ENCODE assay signal across 28 cellular contexts in the genomic region with DNA sequence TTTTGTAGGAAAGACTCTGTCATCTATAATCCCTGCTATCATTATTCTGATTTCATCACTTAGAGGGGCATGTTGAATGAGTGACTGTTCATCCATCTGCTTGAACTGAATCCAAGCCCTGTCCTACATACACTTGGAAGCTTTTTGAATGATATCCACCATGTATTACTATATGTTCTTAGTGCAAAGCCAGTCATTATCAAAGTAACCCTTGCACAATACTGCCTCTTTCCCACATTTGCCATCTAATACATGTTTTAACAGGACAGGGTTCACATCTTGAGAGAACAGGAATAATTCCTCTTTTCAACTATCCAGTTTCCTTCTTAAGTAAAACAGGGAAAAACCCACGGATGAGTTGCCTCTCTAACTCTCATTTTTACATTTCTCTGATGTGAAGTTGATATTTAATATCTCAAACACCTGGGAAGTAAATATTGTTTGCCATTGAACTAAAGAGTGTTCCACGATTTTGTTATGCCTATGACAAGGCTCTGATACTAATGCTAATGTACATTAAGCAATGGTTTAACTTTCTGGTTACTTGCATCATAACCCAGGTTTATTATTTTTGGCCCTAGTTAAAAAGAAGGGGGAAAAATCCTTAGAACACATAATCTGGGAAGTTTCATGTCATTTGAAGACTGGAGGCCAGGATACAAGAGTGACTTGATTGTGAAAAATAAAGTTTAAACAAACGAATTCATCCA.
DNase-seq lines count a peak whose midpoint lies in the region; ATAC-seq and TF ChIP-seq lines count a peak whose summit lies in the region.
"Had no signal": no experiment of that assay in that cellular context is flagged by ENCODE, and none has a peak within 500 bp of the region (broad histone marks: within the 10 kb centered on the region; RNA-seq: fewer than 3 reads in every experiment).

No MANE protein-coding gene starts in this region.

- H3K9ac ChIP-seq in fibroblast of lung (ENCODE audit: insufficient read depth, low read length), result no peak overlapping the region

- no peaks in the 10 kb centered on the region for H3K36me3 Mint-ChIP-seq in natural killer cell
- H3K36me3 Mint-ChIP-seq in stimulated activated naive B cell treated with anti-CD40 and anti-IgM and Interleukin-4, amounts not matched to agents 10 μg/mL and 1 μg/mL and 100 μg/mL, for 72 hours, result peaks cover 0 to 3% of the 10 kb centered on the region in 2 donors
- H3K36me3 Mint-ChIP-seq: immature natural killer cell; mesothelial cell of epicardium; natural killer cell treated with Interleukin-12 subunit alpha and Interleukin-12 subunit beta and Interleukin-15 and Interleukin-18, amount 100 ng/mL, for 72 hours had no signal

- no peak overlapping the region for H3K4me2 ChIP-seq in fibroblast of lung (ENCODE audit: extremely low read depth, insufficient read depth, low read length)
- H3K4me2 ChIP-seq: hepatocyte had no signal

- H3K27ac ChIP-seq in fibroblast of lung (ENCODE audit: insufficient read depth, low read length), result no peak overlapping the region
- H3K27ac ChIP-seq in heart left ventricle, result peak overlapping the region in 1 of 12 donors; percentile 59
- H3K27ac ChIP-seq: hepatocyte, left ventricle myocardium inferior, thyroid gland had no signal

- intact Hi-C loops in natural killer cell (cut with micrococcal nuclease) (no loop called here), heart left ventricle (cut with DNase I) (no loop called here)

- no peaks in the 10 kb centered on the region for H3K79me2 ChIP-seq in fibroblast of lung (ENCODE audit: control insufficient read depth, insufficient read depth, low read length)
- H3K79me2 ChIP-seq: hepatocyte had no signal

- peak; percentile 18 for DNase-seq in EH (ENCODE audit: low read depth)
- peak; percentile 91 for DNase-seq in amniotic epithelial cell (ENCODE audit: low read depth)
- peak; percentile 51 to 89 for DNase-seq in fibroblast of lung (ENCODE audit: low read depth in 2 of 2)
- peak; percentile 51 for DNase-seq in renal cortical epithelial cell (ENCODE audit: low read depth)
- DNase-seq in natural killer cell, result no peak
- no peak for DNase-seq in stimulated activated naive B cell treated with anti-CD40 and anti-IgM and Interleukin-4, amounts not matched to agents 10 μg/mL and 1 μg/mL and 100 μg/mL, for 72 hours
- DNase-seq in heart left ventricle, result no peak
- DNase-seq: activated CD8-positive, alpha-beta memory T cell treated with anti-CD3 and anti-CD28 coated beads for 24 hours; activated naive CD4-positive, alpha-beta T cell treated with Interleukin-2 at 50 U/mL for 16 hours; activated T-cell treated with anti-CD3 and anti-CD28 coated beads, Interleukin-2, amount 50 U/mL, for 4 hours; amygdala; DND-41; immature natural killer cell; KG1; left ventricle myocardium inferior; MV-4-11; NCI-H1694; stimulated activated CD4-positive, alpha-beta T cell treated with anti-CD3 and anti-CD28 coated beads, Interleukin-2, amount 100 ng/mL, for 48 hours; stimulated activated naive CD8-positive, alpha-beta T cell treated with anti-CD3 and anti-CD28 coated beads, Interleukin-15, Interleukin-2, amounts not matched to agents 100 U/mL and 50 U/mL, for 24 hours; T1000; thyroid gland had no signal

- H3K4me1 Mint-ChIP-seq in natural killer cell, result no peaks in the 10 kb centered on the region
- peaks cover 0 to 4% of the 10 kb centered on the region in 2 donors for H3K4me1 Mint-ChIP-seq in stimulated activated naive B cell treated with anti-CD40 and anti-IgM and Interleukin-4, amounts not matched to agents 10 μg/mL and 1 μg/mL and 100 μg/mL, for 72 hours
- H3K4me1 Mint-ChIP-seq: immature natural killer cell had no signal

- H3K4me3 Mint-ChIP-seq in natural killer cell, result no peak overlapping the region
- H3K4me3 Mint-ChIP-seq in stimulated activated naive B cell treated with anti-CD40 and anti-IgM and Interleukin-4, amounts not matched to agents 10 μg/mL and 1 μg/mL and 100 μg/mL, for 72 hours, result no peak overlapping the region
- H3K4me3 Mint-ChIP-seq: activated T-cell treated with anti-CD3 and anti-CD28 coated beads, Interleukin-2, amount 50 U/mL, for 4 hours; B cell; immature natural killer cell; mesothelial cell of epicardium; natural killer cell treated with Interleukin-12 subunit alpha and Interleukin-12 subunit beta and Interleukin-15 and Interleukin-18, amount 100 ng/mL, for 72 hours had no signal

- no peaks in the 10 kb centered on the region for H4K20me1 ChIP-seq in fibroblast of lung (ENCODE audit: control insufficient read depth, extremely low read depth, insufficient read depth, low read length)

- no peak for ATAC-seq in natural killer cell
- no peak for ATAC-seq in stimulated activated naive B cell treated with anti-CD40 and anti-IgM and Interleukin-4, amounts not matched to agents 10 μg/mL and 1 μg/mL and 100 μg/mL, for 72 hours (replicated peaks)
- no peak for ATAC-seq in GM21528 (IDR thresholded peaks at IDR 0.05; ENCODE audit: low FRiP score, unreplicated experiment)
- ATAC-seq in heart left ventricle, result no peak
- ATAC-seq: activated CD4-positive, CD25-positive, alpha-beta regulatory T cell treated with anti-CD3 and anti-CD28 coated beads, Interleukin-2, amount 50 U/mL, for 24 hours; activated T-cell treated with anti-CD3 and anti-CD28 coated beads, Interleukin-2, amount 50 U/mL, for 4 hours; natural killer cell treated with Interleukin-12 subunit alpha and Interleukin-12 subunit beta and Interleukin-15 and Interleukin-18, amount 100 ng/mL, for 72 hours; stimulated activated naive CD8-positive, alpha-beta T cell treated with anti-CD3 and anti-CD28 coated beads, Interleukin-15, Interleukin-2, amounts not matched to agents 100 U/mL and 50 U/mL, for 24 hours had no signal

- H3K4me1 ChIP-seq in fibroblast of lung (ENCODE audit: control insufficient read depth, extremely low read depth, insufficient read depth, low read length), result no peaks in the 10 kb centered on the region
- H3K4me1 ChIP-seq in heart left ventricle, result peaks cover 0 to 12% (median 0%) of the 10 kb centered on the region in 12 donors
- H3K4me1 ChIP-seq: thyroid gland had no signal

- H3K27ac Mint-ChIP-seq in natural killer cell, result no peak overlapping the region
- no peak overlapping the region for H3K27ac Mint-ChIP-seq in stimulated activated naive B cell treated with anti-CD40 and anti-IgM and Interleukin-4, amounts not matched to agents 10 μg/mL and 1 μg/mL and 100 μg/mL, for 72 hours
- H3K27ac Mint-ChIP-seq: B cell; immature natural killer cell; mesothelial cell of epicardium; natural killer cell treated with Interleukin-12 subunit alpha and Interleukin-12 subunit beta and Interleukin-15 and Interleukin-18, amount 100 ng/mL, for 72 hours had no signal

- H3K9me3 ChIP-seq in fibroblast of lung (ENCODE audit: control insufficient read depth, insufficient read depth, low read depth, low read length), result no peaks in the 10 kb centered on the region
- no peaks in the 10 kb centered on the region for H3K9me3 ChIP-seq in heart left ventricle
- H3K9me3 ChIP-seq: left ventricle myocardium inferior, thyroid gland had no signal

- TF ChIP-seq POLR2A in heart left ventricle (IDR thresholded peaks at IDR 0.05), result no peak

- TF ChIP-seq CTCF in fibroblast of lung (conservative IDR thresholded peaks at IDR 0.05 in 1 of 2, IDR thresholded peaks at IDR 0.05 in 1 of 2; ENCODE audit: low read depth in 1 of 2, low read length in 2 of 2) (no peak), natural killer cell (IDR thresholded peaks at IDR 0.05) (no peak), heart left ventricle (IDR thresholded peaks at IDR 0.05) (no peak)

- H3K36me3 ChIP-seq in fibroblast of lung (ENCODE audit: control insufficient read depth, insufficient read depth, low read length) (no peaks in the 10 kb centered on the region), heart left ventricle (no peaks in the 10 kb centered on the region)
- H3K36me3 ChIP-seq: left ventricle myocardium inferior, thyroid gland had no signal

- H3K9me3 Mint-ChIP-seq in natural killer cell, result peaks cover 0 to 3% of the 10 kb centered on the region in 2 donors
- peaks cover 0 to 3% of the 10 kb centered on the region in 2 donors for H3K9me3 Mint-ChIP-seq in stimulated activated naive B cell treated with anti-CD40 and anti-IgM and Interleukin-4, amounts not matched to agents 10 μg/mL and 1 μg/mL and 100 μg/mL, for 72 hours
- H3K9me3 Mint-ChIP-seq: activated T-cell treated with anti-CD3 and anti-CD28 coated beads, Interleukin-2, amount 50 U/mL, for 4 hours; mesothelial cell of epicardium had no signal

- no peaks in the 10 kb centered on the region for H3K27me3 ChIP-seq in fibroblast of lung (ENCODE audit: control insufficient read depth, insufficient read depth, low read length)
- no peaks in the 10 kb centered on the region for H3K27me3 ChIP-seq in heart left ventricle
- H3K27me3 ChIP-seq: hepatocyte, thyroid gland had no signal

- no peak overlapping the region for H3K4me3 ChIP-seq in fibroblast of lung (replicated peaks in 1 of 4; ENCODE audit: control extremely low read depth in 1 of 4, insufficient read depth in 1 of 4, low read depth in 3 of 4, low read length in 4 of 4)
- no peak overlapping the region for H3K4me3 ChIP-seq in heart left ventricle
- H3K4me3 ChIP-seq: hepatocyte, left ventricle myocardium inferior, skin epidermis, thyroid gland had no signal

- H3K27me3 Mint-ChIP-seq in natural killer cell (ENCODE audit: low read depth in 2 of 2), result peaks cover 0 to 3% of the 10 kb centered on the region in 2 donors
- peaks cover 0 to 5% of the 10 kb centered on the region in 2 donors for H3K27me3 Mint-ChIP-seq in stimulated activated naive B cell treated with anti-CD40 and anti-IgM and Interleukin-4, amounts not matched to agents 10 μg/mL and 1 μg/mL and 100 μg/mL, for 72 hours
- H3K27me3 Mint-ChIP-seq: natural killer cell treated with Interleukin-12 subunit alpha and Interleukin-12 subunit beta and Interleukin-15 and Interleukin-18, amount 100 ng/mL, for 72 hours had no signal

- no peak overlapping the region for H2AFZ ChIP-seq in fibroblast of lung (ENCODE audit: low read length)
- H2AFZ ChIP-seq: hepatocyte had no signal

- WGBS in heart left ventricle, 4 donors, result 66 to 77% (median 73%) methylated on average over 3 of the region's 3 CpGs

Comparison
In these comparisons a context has a peak if more than half of its experiments do, and no peak if none do; other contexts are left out.
1. DNase-seq: peak in EH (single experiment), amniotic epithelial cell (single experiment), fibroblast of lung (2 of 2) and renal cortical epithelial cell (single experiment); none in natural killer cell (single experiment), stimulated activated naive B cell treated with anti-CD40 and anti-IgM and Interleukin-4, amounts not matched to agents 10 μg/mL and 1 μg/mL and 100 μg/mL, for 72 hours (single experiment) and heart left ventricle (0 of 5).